9 cellular contexts compared by ENCODE assay signal in the genomic region with DNA sequence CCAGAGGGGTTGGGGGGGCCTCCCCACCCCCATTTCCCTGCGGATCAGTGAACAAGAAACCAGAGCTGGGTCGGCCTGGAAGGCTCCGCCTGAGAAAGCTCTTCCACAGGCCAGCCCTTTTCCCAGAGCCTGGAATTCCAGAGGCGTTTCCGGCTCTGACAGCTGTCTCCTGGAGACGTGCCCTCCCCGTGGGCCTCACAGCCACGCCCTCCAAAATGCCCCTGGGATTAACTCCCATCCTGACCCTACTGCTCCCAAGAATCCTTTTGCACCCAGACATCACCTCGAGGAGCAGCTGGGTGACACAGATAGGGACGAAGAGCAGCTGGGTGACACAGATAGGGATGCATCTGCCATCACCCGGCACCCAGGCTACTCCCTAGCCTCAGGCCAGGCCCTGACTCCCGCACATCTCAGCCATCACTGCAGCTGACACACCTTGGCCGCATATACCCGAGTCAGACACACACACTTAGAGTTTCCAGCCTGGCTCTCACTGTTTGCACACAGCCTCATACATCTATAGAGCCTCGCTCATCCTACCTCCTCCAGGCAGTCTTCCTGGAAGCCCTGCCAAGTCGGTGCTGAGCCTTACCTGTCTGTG. TPM values are rescaled to one million over a fixed set of nuclear protein-coding genes. Genes with fewer than 3 reads are reported as not detected.
DNase-seq lines count a peak whose midpoint lies in the region; ATAC-seq, FAIRE-seq and TF ChIP-seq lines count a peak whose summit lies in the region.
"Had no signal": no experiment of that assay in that cellular context is flagged by ENCODE, and none has a peak within 500 bp of the region (broad histone marks: within the 10 kb centered on the region; RNA-seq: fewer than 3 reads in every experiment).

No MANE protein-coding gene starts in this region.

- peaks cover 31% of the 10 kb centered on the region for H3K4me1 Mint-ChIP-seq in astrocyte (ENCODE audit: low read depth, unreplicated experiment)

- intact Hi-C loops in gastrocnemius medialis (cut with DNase I; ENCODE audit: low total_unique reads): no loop called here

- DNase-seq in HCEC 1CT (peak; percentile 49), astrocyte (ENCODE audit: low read depth) (peak; percentile 31), hepatic stellate cell (ENCODE audit: low spot score) (peak; percentile 81), gastrocnemius medialis (no peak), RKO (ENCODE audit: low spot score) (no peak), NCI-H187 (lab: John Stamatoyannopoulos, UW) (no peak), T-helper 2 cell (no peak)

- no peaks in the 10 kb centered on the region for H3K9me3 ChIP-seq in astrocyte (ENCODE audit: insufficient read depth, low read depth, low read length)
- no peaks in the 10 kb centered on the region for H3K9me3 ChIP-seq in gastrocnemius medialis

- H3K4me3 ChIP-seq in astrocyte (ENCODE audit: insufficient read depth, low read depth, low read length) (no peak overlapping the region), gastrocnemius medialis (no peak overlapping the region)

- ATAC-seq in gastrocnemius medialis: peak in 1 of 2 donors; percentile 36
- ATAC-seq in HG03025 (IDR thresholded peaks at IDR 0.05; ENCODE audit: low FRiP score, unreplicated experiment): no peak

- H3K27ac Mint-ChIP-seq in astrocyte (ENCODE audit: unreplicated experiment): peak overlapping the region; percentile 78

- H3K9ac ChIP-seq in astrocyte (ENCODE audit: low read length): peak overlapping the region; percentile 55

- H3K27ac ChIP-seq in astrocyte (ENCODE audit: low read depth, low read length): no peak overlapping the region
- peak overlapping the region; percentile 58 to 82 (median 76) for H3K27ac ChIP-seq in gastrocnemius medialis
- H3K27ac ChIP-seq: epithelial cell of prostate had no signal

- FAIRE-seq in astrocyte (lab: Jason Lieb, UNC): no peak

- H3K4me1 ChIP-seq in astrocyte (ENCODE audit: insufficient read depth, low read length) (peaks cover 30% of the 10 kb centered on the region), gastrocnemius medialis (peaks cover 0 to 13% of the 10 kb centered on the region in 2 donors)

- peak overlapping the region; percentile 75 for H3K4me2 ChIP-seq in astrocyte (ENCODE audit: low read length)

- peak overlapping the region; percentile 19 for H2AFZ ChIP-seq in astrocyte (ENCODE audit: low read depth, low read length)

- TF ChIP-seq CTCF in astrocyte (IDR thresholded peaks at IDR 0.05; ENCODE audit: insufficient read depth, low read depth, low read length) (no peak), gastrocnemius medialis (IDR thresholded peaks at IDR 0.05 in 4 of 5, conservative IDR thresholded peaks at IDR 0.05 in 1 of 5) (no peak)

- no peaks in the 10 kb centered on the region for H3K79me2 ChIP-seq in astrocyte (ENCODE audit: insufficient read depth, low read length)

- no peaks in the 10 kb centered on the region for H4K20me1 ChIP-seq in astrocyte (ENCODE audit: insufficient read depth, low read length)

- H3K4me3 Mint-ChIP-seq in astrocyte (ENCODE audit: unreplicated experiment): no peak overlapping the region

- no peaks in the 10 kb centered on the region for H3K36me3 Mint-ChIP-seq in astrocyte (ENCODE audit: low read depth, unreplicated experiment)

- H3K9me3 Mint-ChIP-seq in astrocyte (ENCODE audit: unreplicated experiment): no peaks in the 10 kb centered on the region

- no peaks in the 10 kb centered on the region for H3K36me3 ChIP-seq in astrocyte (ENCODE audit: insufficient read depth, low read length)
- no peaks in the 10 kb centered on the region for H3K36me3 ChIP-seq in gastrocnemius medialis

- no peak for TF ChIP-seq POLR2A in gastrocnemius medialis (IDR thresholded peaks at IDR 0.05)

- H3K27me3 ChIP-seq in astrocyte (ENCODE audit: insufficient read depth, low read length): no peaks in the 10 kb centered on the region
- H3K27me3 ChIP-seq in gastrocnemius medialis: peaks cover 0 to 5% (median 0%) of the 10 kb centered on the region in 3 donors

- peaks cover 4% of the 10 kb centered on the region for H3K27me3 Mint-ChIP-seq in astrocyte (ENCODE audit: low read depth, unreplicated experiment)

- in situ Hi-C loops in gastrocnemius medialis (cut with MboI; ENCODE audit: low sequenced_read_pairs in 4 of 4): no loop called here

RNA-seq across cellular contexts. Expression of a gene that starts 7.6 kb away (rescaled TPM):
- 106 and 109 TPM in 2 replicates for total RNA-seq in astrocyte
- total RNA-seq in gastrocnemius medialis: 1 to 10 TPM; 5.6 to 8.8 (median 6.8) TPM

RNA-seq across cellular contexts. Expression of a gene that starts 27.2 kb away (rescaled TPM):
- total RNA-seq in astrocyte: not detected in 2 replicates
- total RNA-seq in gastrocnemius medialis: not detected

RNA-seq across cellular contexts. Expression of a gene that starts 33.4 kb away (rescaled TPM):
- total RNA-seq in astrocyte: 19.7 and 22.6 TPM in 2 replicates
- 1 to 10 TPM; 2.6 to 5.7 (median 4.4) TPM for total RNA-seq in gastrocnemius medialis

RNA-seq across cellular contexts. Expression of a gene that starts 56.0 kb away (rescaled TPM):
- 39.9 and 43.1 TPM in 2 replicates for total RNA-seq in astrocyte
- total RNA-seq in gastrocnemius medialis: 10 to 100 TPM; 39.0 to 48.8 (median 45.0) TPM

Comparison
In these comparisons a context has a peak if more than half of its experiments do, and no peak if none do; other contexts are left out.
1. DNase-seq: peak in HCEC 1CT (single experiment), astrocyte (single experiment) and hepatic stellate cell (single experiment); none in gastrocnemius medialis (0 of 2), RKO (single experiment), NCI-H187 (0 of 2) and T-helper 2 cell (0 of 5).
2. RNA of a gene that starts 7.6 kb away (total RNA-seq): 106 to 109 TPM in astrocyte; 5.6 to 8.8 TPM in gastrocnemius medialis; every median in the first group is over 10 times any median in the second.